ENCODE assay signal across 14 cellular contexts in genomic region chrX:39857780-39858179, GRCh38.
DNase-seq lines count a peak whose midpoint lies in the region; ATAC-seq and TF ChIP-seq lines count a peak whose summit lies in the region.
"Had no signal": no experiment of that assay in that cellular context is flagged by ENCODE, and none has a peak within 500 bp of the region (broad histone marks: within the 10 kb centered on the region; RNA-seq: fewer than 3 reads in every experiment).

No MANE protein-coding gene starts in this region.

- H3K27ac Mint-ChIP-seq in activated CD4-positive, alpha-beta memory T cell treated with anti-CD3 and anti-CD28 coated beads, Interleukin-2, amount 10 ng/mL, durations not matched to agents 7 days and 5 days: peak overlapping the region; percentile 64

- no peak overlapping the region for H2AK5ac ChIP-seq in mesenchymal stem cell (ENCODE audit: low read length, severe bottlenecking)

- peaks cover 5% of the 10 kb centered on the region for H3K36me3 Mint-ChIP-seq in activated CD4-positive, alpha-beta memory T cell treated with anti-CD3 and anti-CD28 coated beads, Interleukin-2, amount 10 ng/mL, durations not matched to agents 7 days and 5 days (ENCODE audit: low read depth)

- peaks cover 0 to 41% of the 10 kb centered on the region in 2 experiments for H3K27me3 ChIP-seq in mesenchymal stem cell (ENCODE audit: control insufficient read depth in 1 of 2, insufficient read depth in 1 of 2, low read length in 2 of 2)
- H3K27me3 ChIP-seq: cardiac muscle cell had no signal

- WGBS in mesenchymal stem cell: 82% methylated on average over 3 of the region's 3 CpGs

- no peak overlapping the region for H2BK12ac ChIP-seq in mesenchymal stem cell (ENCODE audit: low read length in 2 of 2)

- H3K27me3 Mint-ChIP-seq in activated CD4-positive, alpha-beta memory T cell treated with anti-CD3 and anti-CD28 coated beads, Interleukin-2, amount 10 ng/mL, durations not matched to agents 7 days and 5 days: no peaks in the 10 kb centered on the region

- H3K4me3 Mint-ChIP-seq in activated CD4-positive, alpha-beta memory T cell treated with anti-CD3 and anti-CD28 coated beads, Interleukin-2, amount 10 ng/mL, durations not matched to agents 7 days and 5 days: no peak overlapping the region
- H3K4me3 Mint-ChIP-seq: T-helper 1 cell treated with Interleukin-12 subunit alpha and Interleukin-12 subunit beta and Interleukin-4 antibody, amounts not matched to agents 30 μg/mL and 1 μg/mL, for 36 hours had no signal

- H2BK15ac ChIP-seq in mesenchymal stem cell (ENCODE audit: low read depth, poor library complexity, severe bottlenecking): no peak overlapping the region

- H3K27ac ChIP-seq in C4-2B: peak overlapping the region; percentile 81
- no peak overlapping the region for H3K27ac ChIP-seq in mesenchymal stem cell (ENCODE audit: low read length, poor library complexity, severe bottlenecking)
- H3K27ac ChIP-seq: cardiac muscle cell, RWPE1 had no signal

- no peaks in the 10 kb centered on the region for H3K36me3 ChIP-seq in mesenchymal stem cell (ENCODE audit: control insufficient read depth in 1 of 2, insufficient read depth in 2 of 2, low read depth in 1 of 2, low read length in 2 of 2)
- H3K36me3 ChIP-seq: cardiac muscle cell had no signal

- no peak for TF ChIP-seq CTCF in C4-2B (conservative IDR thresholded peaks at IDR 0.05)

- H3K4me1 ChIP-seq in mesenchymal stem cell (ENCODE audit: control insufficient read depth, insufficient read depth, low read depth, low read length): peaks cover 20% of the 10 kb centered on the region

- peak; percentile 13 for DNase-seq in H4 (ENCODE audit: low spot score)
- DNase-seq in activated CD4-positive, alpha-beta memory T cell treated with anti-CD3 and anti-CD28 coated beads, Interleukin-2, amount 10 ng/mL, durations not matched to agents 7 days and 5 days: peak; percentile 47
- peak; percentile 12 for DNase-seq in mesenchymal stem cell
- DNase-seq in GF-D8 (lab: John Stamatoyannopoulos, UW): no peak
- DNase-seq in NCI-H2107 treated with DMSO at 0.1 percent for 48 hours (lab: John Stamatoyannopoulos, UW; ENCODE audit: unreplicated experiment): no peak
- no peak for DNase-seq in AG20443 (ENCODE audit: low spot score)
- DNase-seq: kidney, substantia nigra had no signal

- CTCF ChIA-PET in activated CD4-positive, alpha-beta memory T cell treated with anti-CD3 and anti-CD28 coated beads, Interleukin-2, amount 10 ng/mL, durations not matched to agents 7 days and 5 days (lab: Charles Lee): interaction anchor here (1.0 kb wide), 1 partner anchor 17 kb away, joined by 4 read pairs; no protein-coding TSS in a partner anchor

- H3K4ac ChIP-seq in mesenchymal stem cell (ENCODE audit: low read depth in 1 of 2, low read length in 2 of 2): no peak overlapping the region

- H3K14ac ChIP-seq in mesenchymal stem cell (ENCODE audit: low read length in 2 of 2): no peak overlapping the region

- H3K4me2 ChIP-seq in mesenchymal stem cell (ENCODE audit: low read length, poor library complexity, severe bottlenecking): no peak overlapping the region

- H3K4me3 ChIP-seq in mesenchymal stem cell (ENCODE audit: insufficient read depth in 1 of 2, low read depth in 1 of 2, low read length in 2 of 2): no peak overlapping the region
- H3K4me3 ChIP-seq: cardiac muscle cell had no signal

- POLR2A ChIA-PET in activated CD4-positive, alpha-beta memory T cell treated with anti-CD3 and anti-CD28 coated beads, Interleukin-2, amount 10 ng/mL, durations not matched to agents 7 days and 5 days (lab: Charles Lee): interaction anchor here (1.1 to 3.5 kb wide), 2 partner anchors 13 to 313 kb away, joined by 3 to 19 read pairs; no protein-coding TSS in a partner anchor

- peak overlapping the region; percentile 54 for H4K8ac ChIP-seq in mesenchymal stem cell (ENCODE audit: low read length)

- no peak overlapping the region for H3K9ac ChIP-seq in mesenchymal stem cell (ENCODE audit: low read length)

- H4K91ac ChIP-seq in mesenchymal stem cell (ENCODE audit: low read length): no peak overlapping the region

- H3K23ac ChIP-seq in mesenchymal stem cell (ENCODE audit: low read length in 2 of 2): no peak overlapping the region

- H2AFZ ChIP-seq in mesenchymal stem cell (ENCODE audit: low read depth, low read length): no peak overlapping the region

- no peak overlapping the region for H2BK120ac ChIP-seq in mesenchymal stem cell (ENCODE audit: low read depth, low read length)

- H3K9me3 ChIP-seq in mesenchymal stem cell (ENCODE audit: control insufficient read depth, low read length): peaks cover under 1% of the 10 kb centered on the region

- no peak for ATAC-seq in GM18909 (IDR thresholded peaks at IDR 0.05; ENCODE audit: poor library complexity, unreplicated experiment)
- ATAC-seq: HCT116 had no signal

- no peaks in the 10 kb centered on the region for H3K79me1 ChIP-seq in mesenchymal stem cell (replicated peaks; ENCODE audit: low read length, poor library complexity, severe bottlenecking)

- H3K9me3 Mint-ChIP-seq in activated CD4-positive, alpha-beta memory T cell treated with anti-CD3 and anti-CD28 coated beads, Interleukin-2, amount 10 ng/mL, durations not matched to agents 7 days and 5 days: no peaks in the 10 kb centered on the region
- H3K9me3 Mint-ChIP-seq: T-helper 1 cell treated with Interleukin-12 subunit alpha and Interleukin-12 subunit beta and Interleukin-4 antibody, amounts not matched to agents 30 μg/mL and 1 μg/mL, for 36 hours had no signal

- peaks cover 76% of the 10 kb centered on the region for H3K4me1 Mint-ChIP-seq in activated CD4-positive, alpha-beta memory T cell treated with anti-CD3 and anti-CD28 coated beads, Interleukin-2, amount 10 ng/mL, durations not matched to agents 7 days and 5 days

- H2BK5ac ChIP-seq in mesenchymal stem cell (ENCODE audit: low read depth, low read length, poor library complexity, severe bottlenecking): no peak overlapping the region

- H3K18ac ChIP-seq in mesenchymal stem cell (ENCODE audit: low read depth in 1 of 2, low read length in 2 of 2): no peak overlapping the region

Comparison
In these comparisons a context has a peak if more than half of its experiments do, and no peak if none do; other contexts are left out.
1. DNase-seq: peak in H4 (single experiment), activated CD4-positive, alpha-beta memory T cell treated with anti-CD3 and anti-CD28 coated beads, Interleukin-2, amount 10 ng/mL, durations not matched to agents 7 days and 5 days (single experiment) and mesenchymal stem cell (single experiment); none in GF-D8 (single experiment), NCI-H2107 treated with DMSO at 0.1 percent for 48 hours (single experiment) and AG20443 (single experiment).